ENCODE assay signal across 6 cellular contexts in the genomic region with DNA sequence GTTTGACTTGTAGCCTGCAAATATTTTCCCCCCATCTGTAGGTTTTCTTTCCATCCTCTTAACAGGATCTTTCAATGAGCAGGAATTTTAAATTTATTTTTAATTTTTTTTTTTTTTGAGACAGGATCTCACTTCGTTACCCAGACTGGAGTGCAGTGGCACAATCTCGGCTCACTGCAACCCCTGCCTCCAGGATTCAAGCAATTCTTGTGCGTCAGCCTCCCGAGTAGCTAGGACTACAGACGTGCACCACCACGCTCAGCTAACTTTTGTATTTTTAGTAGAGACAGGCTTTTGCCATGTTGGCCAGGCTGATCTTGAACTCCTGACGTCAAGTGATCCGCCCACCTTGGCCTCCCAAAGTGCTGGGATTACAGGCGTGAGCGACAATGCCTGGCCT.
DNase-seq lines count a peak whose midpoint lies in the region; ATAC-seq, FAIRE-seq and TF ChIP-seq lines count a peak whose summit lies in the region.
"Not testable (repeated sequence)": the region's sequence is repeated elsewhere in the genome, so short reads cannot be mapped to it uniquely, and the experiment has no call there.

No MANE protein-coding gene starts in this region.

- ATAC-seq in A549; PC-3; aorta (ENCODE audit: low FRiP score): not testable (repeated sequence)

- CTCF ChIA-PET in A549 (lab: Yijun Ruan, JAX); PC-3 (lab: Charles Lee): not testable (repeated sequence)

- not testable (repeated sequence) for TF ChIP-seq CTCF in A549 (IDR thresholded peaks at IDR 0.05); PC-3 (conservative IDR thresholded peaks at IDR 0.05; ENCODE audit: low read depth, low read length); chondrocyte (IDR thresholded peaks at IDR 0.05)

- WGBS in A549 (ENCODE audit: missing lambda C conversion rate): 91% methylated on average over 10 of the region's 10 CpGs
- 97% methylated on average over 10 of the region's 10 CpGs for WGBS in aorta, 2 donors

- H3K4me3 Mint-ChIP-seq in chondrocyte (ENCODE audit: unreplicated experiment): not testable (repeated sequence)

- FAIRE-seq in A549 (lab: Jason Lieb, UNC): not testable (repeated sequence)

- H3K36me3 ChIP-seq in PC-3 (ENCODE audit: low read depth, low read length); aorta (ENCODE audit: control insufficient read depth in 1 of 2, insufficient read depth in 2 of 2, low read length in 1 of 2): not testable (repeated sequence)

- H3K9me3 ChIP-seq in A549: peaks cover 39% of the 10 kb centered on the region
- not testable (repeated sequence) for H3K9me3 ChIP-seq in PC-3 (ENCODE audit: low read length); aorta (ENCODE audit: control insufficient read depth, low read length)

- TF ChIP-seq EP300 in A549 (IDR thresholded peaks at IDR 0.05): not testable (repeated sequence)

- not testable (repeated sequence) for TF ChIP-seq RAD21 in A549 (conservative IDR thresholded peaks at IDR 0.05 in 1 of 2, IDR thresholded peaks at IDR 0.05 in 1 of 2)

- H3K27ac ChIP-seq in A549 (peak overlapping the region; percentile 58 to 62; a peak in 3 of 6 replicates), epithelial cell of prostate (peak overlapping the region; percentile 31)
- H3K27ac ChIP-seq in PC-3 (ENCODE audit: low read length); aorta (ENCODE audit: low read depth in 1 of 2, low read length in 2 of 2): not testable (repeated sequence)

- peaks cover 34% of the 10 kb centered on the region for H3K4me1 Mint-ChIP-seq in chondrocyte (ENCODE audit: low read depth)

- not testable (repeated sequence) for H3K27ac Mint-ChIP-seq in chondrocyte (ENCODE audit: unreplicated experiment)

- intact Hi-C loops in PC-3 (cut with micrococcal nuclease); posterior vena cava (cut with DNase I); aorta (cut with DNase I): not testable (repeated sequence)

- H3K27me3 ChIP-seq in PC-3 (ENCODE audit: low read length): peaks cover 19% of the 10 kb centered on the region
- H3K27me3 ChIP-seq in aorta (ENCODE audit: control insufficient read depth in 1 of 2, insufficient read depth in 2 of 2, low read length in 1 of 2): not testable (repeated sequence)

- not testable (repeated sequence) for TF ChIP-seq POLR2A in A549 (IDR thresholded peaks at IDR 0.05; ENCODE audit: low read length)

- POLR2A ChIA-PET in A549 (lab: Yijun Ruan, JAX); PC-3 (lab: Charles Lee; ENCODE audit: unreplicated experiment): not testable (repeated sequence)

- H3K9ac ChIP-seq in PC-3 (ENCODE audit: low read length): not testable (repeated sequence)

- H3K4me2 ChIP-seq in A549: peak overlapping the region; percentile 58; the same call in 2 of the 3 replicates
- peak overlapping the region; percentile 66 for H3K4me2 ChIP-seq in PC-3 (ENCODE audit: low read length)

- H3K4me3 ChIP-seq in A549; PC-3 (ENCODE audit: low read length); aorta (ENCODE audit: low read length in 2 of 2): not testable (repeated sequence)

- not testable (repeated sequence) for H3K36me3 Mint-ChIP-seq in chondrocyte (ENCODE audit: low read depth)

- not testable (repeated sequence) for H2AFZ ChIP-seq in PC-3 (ENCODE audit: low read length)

- not testable (repeated sequence) for H4K20me1 ChIP-seq in PC-3 (ENCODE audit: low read length)

- not testable (repeated sequence) for H3K27me3 Mint-ChIP-seq in chondrocyte (ENCODE audit: low read depth)

- H3K4me1 ChIP-seq in A549: peaks cover 22% of the 10 kb centered on the region
- H3K4me1 ChIP-seq in PC-3 (ENCODE audit: insufficient read depth, low read length); aorta (ENCODE audit: control insufficient read depth in 1 of 2, insufficient read depth in 2 of 2, low read length in 2 of 2): not testable (repeated sequence)

- H3K79me2 ChIP-seq in PC-3 (ENCODE audit: low read length): not testable (repeated sequence)

- DNase-seq in A549 (ENCODE audit: low read depth in 1 of 2, low spot score in 1 of 2); PC-3; epithelial cell of prostate (ENCODE audit: low read depth, low spot score): not testable (repeated sequence)
- DNase-seq in chondrocyte (ENCODE audit: low spot score) (peak; percentile 22), posterior vena cava (ENCODE audit: low spot score) (peak; percentile 58), aorta (peak; percentile 19)

- not testable (repeated sequence) for BruUV-seq in PC-3 (replicated peaks; lab: Mats Ljungman, UMichigan)

- H3K9me3 Mint-ChIP-seq in chondrocyte (ENCODE audit: low read depth): peaks cover 24% of the 10 kb centered on the region

- H3F3A ChIP-seq in PC-3 (ENCODE audit: low read length, unreplicated experiment): not testable (repeated sequence)

- not testable (repeated sequence) for H3K9me2 ChIP-seq in PC-3 (replicated peaks; ENCODE audit: low read length)
